ENCODE assay signal across 1 cellular context in genomic region chr4:24909606-24910005, GRCh38. TPM values are rescaled to one million over a fixed set of nuclear protein-coding genes. Genes with fewer than 3 reads are reported as not detected.
"Had no signal": no experiment of that assay in that cellular context is flagged by ENCODE, and none has a peak within 500 bp of the region (broad histone marks: within the 10 kb centered on the region; RNA-seq: fewer than 3 reads in every experiment).

No MANE protein-coding gene starts in this region.

RNA-seq across cellular contexts. Expression of gene CCDC149, which starts 3.2 kb away (rescaled TPM):
- total RNA-seq: G401 had no signal
